In genomic region chr11:57288771-57289579, GRCh38 we compare ENCODE assay signal across 10 cellular contexts.
A peak's percentile ranks its signal among the peaks of the same experiment; 100 is the strongest.
DNase-seq lines count a peak whose midpoint lies in the region; ATAC-seq and TF ChIP-seq lines count a peak whose summit lies in the region.
"Had no signal": no experiment of that assay in that cellular context is flagged by ENCODE, and none has a peak within 500 bp of the region (broad histone marks: within the 10 kb centered on the region; RNA-seq: fewer than 3 reads in every experiment).

No MANE protein-coding gene starts in this region.

- H3K27me3 ChIP-seq in parathyroid adenoma (ENCODE audit: control insufficient read depth, insufficient read depth, low read length) = no peaks in the 10 kb centered on the region

- no peaks in the 10 kb centered on the region for H3K36me3 ChIP-seq in parathyroid adenoma (ENCODE audit: control insufficient read depth, insufficient read depth, low read length)

- DNase-seq in EL (peak; percentile 77), NCI-H2107 treated with DMSO at 0.1 percent for 48 hours (lab: John Stamatoyannopoulos, UW; ENCODE audit: unreplicated experiment) (peak; percentile 37), epithelial cell of esophagus (ENCODE audit: low read depth) (peak; percentile 95), putamen (ENCODE audit: low spot score) (no peak), NCI-H446 (lab: John Stamatoyannopoulos, UW) (no peak)
- DNase-seq in activated effector memory CD4-positive, alpha-beta T cell treated with anti-CD3 and anti-CD28 coated beads, Interleukin-2, amount 50 U/mL, for 16 hours = no peak
- DNase-seq: erythroblast, T-helper 9 cell had no signal

- H3K9me3 ChIP-seq in parathyroid adenoma (ENCODE audit: control insufficient read depth, low read length) = no peaks in the 10 kb centered on the region

- no peak for ATAC-seq in GM19455 (IDR thresholded peaks at IDR 0.05; ENCODE audit: unreplicated experiment)

- TF ChIP-seq CTCF in epithelial cell of esophagus (IDR thresholded peaks at IDR 0.05; ENCODE audit: insufficient read depth, low read depth, low read length, missing control alignments) = no peak
- no peak for TF ChIP-seq CTCF in parathyroid adenoma (IDR thresholded peaks at IDR 0.05)

- no peak overlapping the region for H3K4me3 ChIP-seq in epithelial cell of esophagus (ENCODE audit: low read length)
- H3K4me3 ChIP-seq in parathyroid adenoma (ENCODE audit: low read depth, low read length) = no peak overlapping the region

- H3K27ac ChIP-seq in parathyroid adenoma = peak overlapping the region; percentile 56

- H3K4me2 ChIP-seq in parathyroid adenoma (ENCODE audit: low read length) = no peak overlapping the region

- H3K4me1 ChIP-seq in parathyroid adenoma = peaks cover 9% of the 10 kb centered on the region

- no peaks in the 10 kb centered on the region for H3K79me2 ChIP-seq in parathyroid adenoma

- H2AFZ ChIP-seq in parathyroid adenoma = peak overlapping the region; percentile 81

- H3K9ac ChIP-seq in parathyroid adenoma = no peak overlapping the region

Comparison
In these comparisons a context has a peak if more than half of its experiments do, and no peak if none do; other contexts are left out.
1. DNase-seq: peak in EL (single experiment), NCI-H2107 treated with DMSO at 0.1 percent for 48 hours (single experiment) and epithelial cell of esophagus (single experiment); none in putamen (single experiment), NCI-H446 (0 of 2) and activated effector memory CD4-positive, alpha-beta T cell treated with anti-CD3 and anti-CD28 coated beads, Interleukin-2, amount 50 U/mL, for 16 hours (single experiment).